In genomic region chr20:50724851-50725721, GRCh38 we compare ENCODE assay signal across 8 cellular contexts. TPM values are rescaled to one million over a fixed set of nuclear protein-coding genes. Genes with fewer than 3 reads are reported as not detected.
DNase-seq lines count a peak whose midpoint lies in the region; ATAC-seq and TF ChIP-seq lines count a peak whose summit lies in the region.

No MANE protein-coding gene starts in this region.

- H3K27me3 ChIP-seq in colonic mucosa, result no peaks in the 10 kb centered on the region

- H3K36me3 Mint-ChIP-seq in stimulated activated naive B cell treated with anti-CD40 and anti-IgM and Interleukin-4, amounts not matched to agents 10 μg/mL and 1 μg/mL and 100 μg/mL, for 72 hours, result no peaks in the 10 kb centered on the region

- H3K27ac ChIP-seq in colonic mucosa, result no peak overlapping the region

- peak; percentile 100 for DNase-seq in ELR (ENCODE audit: low read depth)
- peak; percentile 100 for DNase-seq in RPMI7951 (ENCODE audit: low read depth)
- peak; percentile 43 for DNase-seq in colonic mucosa
- DNase-seq in mucosa of gallbladder (ENCODE audit: low spot score), result peak; percentile 54
- DNase-seq in stimulated activated naive B cell treated with anti-CD40 and anti-IgM and Interleukin-4, amounts not matched to agents 10 μg/mL and 1 μg/mL and 100 μg/mL, for 72 hours, result no peak
- DNase-seq in COLO668 (lab: John Stamatoyannopoulos, UW; ENCODE audit: unreplicated experiment), result no peak

- no peak overlapping the region for H3K9ac ChIP-seq in colonic mucosa (ENCODE audit: low read depth in 2 of 2, low read length in 2 of 2)

- peaks cover 1 to 2% of the 10 kb centered on the region in 2 donors for H3K4me1 Mint-ChIP-seq in stimulated activated naive B cell treated with anti-CD40 and anti-IgM and Interleukin-4, amounts not matched to agents 10 μg/mL and 1 μg/mL and 100 μg/mL, for 72 hours

- H3K4me3 Mint-ChIP-seq in stimulated activated naive B cell treated with anti-CD40 and anti-IgM and Interleukin-4, amounts not matched to agents 10 μg/mL and 1 μg/mL and 100 μg/mL, for 72 hours, result no peak overlapping the region

- no peaks in the 10 kb centered on the region for H3K9me3 ChIP-seq in colonic mucosa

- no peaks in the 10 kb centered on the region for H3K4me1 ChIP-seq in colonic mucosa

- no peaks in the 10 kb centered on the region for H3K36me3 ChIP-seq in colonic mucosa

- H3K27ac Mint-ChIP-seq in stimulated activated naive B cell treated with anti-CD40 and anti-IgM and Interleukin-4, amounts not matched to agents 10 μg/mL and 1 μg/mL and 100 μg/mL, for 72 hours, result no peak overlapping the region

- H3K4me3 ChIP-seq in colonic mucosa, result no peak overlapping the region

- H3K9me3 Mint-ChIP-seq in stimulated activated naive B cell treated with anti-CD40 and anti-IgM and Interleukin-4, amounts not matched to agents 10 μg/mL and 1 μg/mL and 100 μg/mL, for 72 hours, result no peaks in the 10 kb centered on the region

- intact Hi-C loops in colonic mucosa (cut with DNase I), result no loop called here

- no peak for TF ChIP-seq CTCF in colonic mucosa (IDR thresholded peaks at IDR 0.05)

- peak; percentile 29 to 68 for ATAC-seq in stimulated activated naive B cell treated with anti-CD40 and anti-IgM and Interleukin-4, amounts not matched to agents 10 μg/mL and 1 μg/mL and 100 μg/mL, for 72 hours (replicated peaks)
- ATAC-seq in GM21360 (IDR thresholded peaks at IDR 0.05; ENCODE audit: unreplicated experiment) (no peak), HG02840 (IDR thresholded peaks at IDR 0.05; ENCODE audit: low FRiP score, unreplicated experiment) (no peak)

- no peaks in the 10 kb centered on the region for H3K27me3 Mint-ChIP-seq in stimulated activated naive B cell treated with anti-CD40 and anti-IgM and Interleukin-4, amounts not matched to agents 10 μg/mL and 1 μg/mL and 100 μg/mL, for 72 hours

RNA-seq across cellular contexts. Expression of gene PARD6B, which starts 6.3 kb away (rescaled TPM):
- 5.5 and 6.2 TPM in 2 replicates for total RNA-seq in RPMI7951 (2014; rRNA removed; shearing (Covaris generic))
- total RNA-seq in colonic mucosa (10 to 100 TPM; 16.6 to 35.6 TPM), mucosa of gallbladder (41.1 TPM)

RNA-seq across cellular contexts. Expression of gene RIPOR3, which starts 33.7 kb away (rescaled TPM):
- 10.0 and 10.8 TPM in 2 replicates for total RNA-seq in RPMI7951 (2014; rRNA removed; shearing (Covaris generic))
- total RNA-seq in colonic mucosa (1 to 10 TPM; 1.9 to 2.9 TPM), mucosa of gallbladder (6.4 TPM)

Comparison
In these comparisons a context has a peak if more than half of its experiments do, and no peak if none do; other contexts are left out.
1. DNase-seq: peak in ELR (single experiment), RPMI7951 (single experiment), colonic mucosa (single experiment) and mucosa of gallbladder (single experiment); none in stimulated activated naive B cell treated with anti-CD40 and anti-IgM and Interleukin-4, amounts not matched to agents 10 μg/mL and 1 μg/mL and 100 μg/mL, for 72 hours (single experiment) and COLO668 (single experiment).
2. ATAC-seq: peak in stimulated activated naive B cell treated with anti-CD40 and anti-IgM and Interleukin-4, amounts not matched to agents 10 μg/mL and 1 μg/mL and 100 μg/mL, for 72 hours (2 of 2); none in GM21360 (single experiment) and HG02840 (single experiment).